10 cellular contexts compared by ENCODE assay signal in the genomic region with DNA sequence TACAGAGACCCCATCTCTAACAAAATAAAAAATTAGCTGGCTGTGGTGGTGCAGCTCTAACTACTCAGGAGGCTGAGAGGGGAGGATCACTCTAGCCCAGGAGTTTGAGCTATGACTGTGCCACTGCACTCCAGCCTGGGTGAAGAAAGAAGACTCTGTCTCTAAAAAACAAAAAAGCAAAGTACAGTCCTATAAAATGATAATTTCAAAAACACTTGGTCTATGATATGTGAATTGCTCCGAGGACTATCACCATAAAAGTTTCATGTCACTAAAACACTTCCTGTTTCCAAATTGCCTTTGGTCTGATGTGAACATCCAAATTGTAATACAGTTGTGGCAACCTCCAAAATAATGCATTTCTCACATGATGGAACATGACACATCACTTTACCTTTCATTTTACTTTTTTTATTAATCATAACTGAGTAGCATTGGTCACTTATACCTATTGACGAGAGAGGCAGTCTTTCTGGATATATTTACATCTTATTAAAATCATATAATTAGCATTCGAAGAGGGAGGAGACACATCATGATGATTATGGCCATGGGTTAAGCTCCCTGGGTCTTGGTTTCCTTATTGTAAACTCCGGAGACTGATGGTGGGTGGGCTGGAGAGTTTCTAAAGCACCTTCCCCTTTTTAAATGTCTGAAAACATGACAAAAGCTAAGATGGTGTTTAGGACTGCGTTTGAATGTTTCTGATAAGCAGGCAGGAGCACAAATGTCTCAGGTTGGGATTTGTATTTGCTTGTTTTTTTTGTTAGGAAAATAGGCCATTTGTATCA. TPM values are rescaled to one million over a fixed set of nuclear protein-coding genes. Genes with fewer than 3 reads are reported as not detected.
DNase-seq lines count a peak whose midpoint lies in the region; ATAC-seq and TF ChIP-seq lines count a peak whose summit lies in the region.
"Had no signal": no experiment of that assay in that cellular context is flagged by ENCODE, and none has a peak within 500 bp of the region (broad histone marks: within the 10 kb centered on the region; RNA-seq: fewer than 3 reads in every experiment).

No MANE protein-coding gene starts in this region.

- H3K9me3 ChIP-seq in CD8-positive, alpha-beta T cell (ENCODE audit: low read length): no peaks in the 10 kb centered on the region
- H3K9me3 ChIP-seq in BE2C: no peaks in the 10 kb centered on the region

- peak overlapping the region; percentile 71 for H3K4me3 Mint-ChIP-seq in CD8-positive, alpha-beta T cell
- H3K4me3 Mint-ChIP-seq in activated T-helper 2 cell treated with anti-CD3 and anti-CD28 coated beads, Interferon-gamma antibody, Interleukin-2, Interleukin-4, amounts not matched to agents 10 μg/mL and 5 μg/mL and 100 μg/mL, durations not matched to agents 14 hours and 24 hours and 36 hours (ENCODE audit: low read depth): no peak overlapping the region

- H3K27me3 ChIP-seq in CD8-positive, alpha-beta T cell (ENCODE audit: insufficient read depth, low read length): no peaks in the 10 kb centered on the region
- H3K27me3 ChIP-seq in BE2C: no peaks in the 10 kb centered on the region

- intact Hi-C loops in CD8-positive, alpha-beta T cell (cut with DNase I, micrococcal nuclease): no loop called here
- intact Hi-C loops in activated T-helper 2 cell treated with anti-CD3 and anti-CD28 coated beads, Interferon-gamma antibody, Interleukin-2, Interleukin-4, amounts not matched to agents 10 μg/mL and 5 μg/mL and 100 μg/mL, durations not matched to agents 14 hours and 24 hours and 36 hours (cut with micrococcal nuclease): no loop called here

- H3K4me1 Mint-ChIP-seq in CD8-positive, alpha-beta T cell (ENCODE audit: low read depth): peaks cover 54% of the 10 kb centered on the region
- H3K4me1 Mint-ChIP-seq in activated T-helper 2 cell treated with anti-CD3 and anti-CD28 coated beads, Interferon-gamma antibody, Interleukin-2, Interleukin-4, amounts not matched to agents 10 μg/mL and 5 μg/mL and 100 μg/mL, durations not matched to agents 14 hours and 24 hours and 36 hours (ENCODE audit: low read depth): peaks cover 44% of the 10 kb centered on the region

- ATAC-seq in CD8-positive, alpha-beta T cell: peak; percentile 18
- peak; percentile 31 for ATAC-seq in GM19397 (IDR thresholded peaks at IDR 0.05; ENCODE audit: unreplicated experiment)
- ATAC-seq in HG03103 (IDR thresholded peaks at IDR 0.05; ENCODE audit: low read depth, unreplicated experiment): peak; percentile 33

- POLR2A ChIA-PET in CD8-positive, alpha-beta T cell (lab: Charles Lee): interaction anchor here (0.6 to 2.2 kb wide), 3 partner anchors 15 to 1966 kb away, joined by 3 to 8 read pairs (median 3); no protein-coding TSS in a partner anchor

- no peaks in the 10 kb centered on the region for H3K36me3 Mint-ChIP-seq in CD8-positive, alpha-beta T cell
- peaks cover 8% of the 10 kb centered on the region for H3K36me3 Mint-ChIP-seq in activated T-helper 2 cell treated with anti-CD3 and anti-CD28 coated beads, Interferon-gamma antibody, Interleukin-2, Interleukin-4, amounts not matched to agents 10 μg/mL and 5 μg/mL and 100 μg/mL, durations not matched to agents 14 hours and 24 hours and 36 hours (ENCODE audit: low read depth)

- no peaks in the 10 kb centered on the region for H3K27me3 Mint-ChIP-seq in CD8-positive, alpha-beta T cell (ENCODE audit: low read depth)
- peaks cover 2% of the 10 kb centered on the region for H3K27me3 Mint-ChIP-seq in activated T-helper 2 cell treated with anti-CD3 and anti-CD28 coated beads, Interferon-gamma antibody, Interleukin-2, Interleukin-4, amounts not matched to agents 10 μg/mL and 5 μg/mL and 100 μg/mL, durations not matched to agents 14 hours and 24 hours and 36 hours (ENCODE audit: low read depth)

- DNase-seq in CD8-positive, alpha-beta T cell: no peak
- DNase-seq in activated T-helper 2 cell treated with anti-CD3 and anti-CD28 coated beads, Interferon-gamma antibody, Interleukin-2, Interleukin-4, amounts not matched to agents 10 μg/mL and 5 μg/mL and 100 μg/mL, durations not matched to agents 14 hours and 24 hours and 36 hours (ENCODE audit: low spot score): no peak
- no peak for DNase-seq in NCI-H524 (lab: John Stamatoyannopoulos, UW)
- DNase-seq in BE2C: no peak
- DNase-seq in activated CD8-positive, alpha-beta memory T cell treated with anti-CD3 and anti-CD28 coated beads, Interleukin-2, amount 50 U/mL, for 4 hours: no peak
- DNase-seq in NCI-H2029 treated with DMSO at 0.1 percent for 48 hours (lab: John Stamatoyannopoulos, UW): no peak
- DNase-seq: IMR-90, SIG-M5 had no signal

- no peak overlapping the region for H3K27ac ChIP-seq in CD8-positive, alpha-beta T cell (ENCODE audit: low read depth, low read length)

- H3K4me3 ChIP-seq in CD8-positive, alpha-beta T cell (ENCODE audit: low read depth, low read length): no peak overlapping the region
- no peak overlapping the region for H3K4me3 ChIP-seq in BE2C (ENCODE audit: low read depth, low read length)

- H3K9me3 Mint-ChIP-seq in CD8-positive, alpha-beta T cell: no peaks in the 10 kb centered on the region
- H3K9me3 Mint-ChIP-seq in activated T-helper 2 cell treated with anti-CD3 and anti-CD28 coated beads, Interferon-gamma antibody, Interleukin-2, Interleukin-4, amounts not matched to agents 10 μg/mL and 5 μg/mL and 100 μg/mL, durations not matched to agents 14 hours and 24 hours and 36 hours: peaks cover 4% of the 10 kb centered on the region

- H3K27ac Mint-ChIP-seq in CD8-positive, alpha-beta T cell: peak overlapping the region; percentile 94
- H3K27ac Mint-ChIP-seq in activated T-helper 2 cell treated with anti-CD3 and anti-CD28 coated beads, Interferon-gamma antibody, Interleukin-2, Interleukin-4, amounts not matched to agents 10 μg/mL and 5 μg/mL and 100 μg/mL, durations not matched to agents 14 hours and 24 hours and 36 hours: peak overlapping the region; percentile 78

- no peak for TF ChIP-seq CTCF in CD8-positive, alpha-beta T cell (IDR thresholded peaks at IDR 0.05)
- TF ChIP-seq CTCF in BE2C (IDR thresholded peaks at IDR 0.05; ENCODE audit: low read depth, low read length): no peak

- H3K36me3 ChIP-seq in CD8-positive, alpha-beta T cell (ENCODE audit: insufficient read depth, low read length): no peaks in the 10 kb centered on the region
- no peaks in the 10 kb centered on the region for H3K36me3 ChIP-seq in BE2C

- peaks cover 35% of the 10 kb centered on the region for H3K4me1 ChIP-seq in CD8-positive, alpha-beta T cell (ENCODE audit: insufficient read depth, low read length)
- no peaks in the 10 kb centered on the region for H3K4me1 ChIP-seq in BE2C

- CTCF ChIA-PET in CD8-positive, alpha-beta T cell (lab: Charles Lee): interaction anchor here (0.9 to 6.8 kb wide), 8 partner anchors 9 to 217 kb away, joined by 3 to 36 read pairs (median 5); no protein-coding TSS in a partner anchor

RNA-seq across cellular contexts. Expression of a gene that starts 25.8 kb away (rescaled TPM):
- total RNA-seq in CD8-positive, alpha-beta T cell: under 1 TPM in 1 of 2 experiments, not detected in 1; 0.58 TPM
- total RNA-seq in activated T-helper 2 cell treated with anti-CD3 and anti-CD28 coated beads, Interferon-gamma antibody, Interleukin-2, Interleukin-4, amounts not matched to agents 10 μg/mL and 5 μg/mL and 100 μg/mL, durations not matched to agents 14 hours and 24 hours and 36 hours: 0.02 TPM in 2 replicates
- not detected for polyA plus RNA-seq in BE2C (2012; ENCODE audit: insufficient read depth, insufficient read length, low read depth)
- total RNA-seq: IMR-90 had no signal
- polyA plus RNA-seq: IMR-90 had no signal
